1 cellular context compared by ENCODE assay signal in genomic region chr1:23224721-23225648, GRCh38.
TF ChIP-seq lines count a peak whose summit lies in the region.

No MANE protein-coding gene starts in this region.

TF ChIP-seq in GM23338, 12 proteins besides CTCF, POLR2A, EP300 and RAD21 (continued from another document):
- TF ChIP-seq ZNF462 (CRISPR knock-in tag; IDR thresholded peaks at IDR 0.05) (no peak), REST (IDR thresholded peaks at IDR 0.05; ENCODE audit: unreplicated experiment) (no peak)
